Comparison of ENCODE assay signal across 30 cellular contexts in genomic region chr5:122885891-122886290, GRCh38.
"Had no signal": no experiment of that assay in that cellular context is flagged by ENCODE, and none has a peak within 500 bp of the region (broad histone marks: within the 10 kb centered on the region; RNA-seq: fewer than 3 reads in every experiment).

No MANE protein-coding gene starts in this region.

- H3K4me3 ChIP-seq: body of pancreas had no signal

- FAIRE-seq: bronchial epithelial cell, TTC549 had no signal

- H3K4me1 Mint-ChIP-seq: activated naive CD4-positive, alpha-beta T cell treated with anti-CD3 and anti-CD28 coated beads, Interleukin-2, amount 50 U/mL, for 24 hours; IgD-negative memory B cell had no signal

- H3K27ac ChIP-seq: body of pancreas, KMS-11 had no signal

- H3K27me3 ChIP-seq: body of pancreas had no signal

- H3K36me3 Mint-ChIP-seq: activated CD4-positive, alpha-beta memory T cell treated with anti-CD3 and anti-CD28 coated beads for 36 hours; IgD-negative memory B cell had no signal

- ATAC-seq: activated T-cell treated with anti-CD3 and anti-CD28 coated beads, Interleukin-2, amount 50 U/mL, for 4 hours; body of pancreas; Panc1; Right ventricle myocardium inferior; SK-N-SH treated with all-trans-retinoic acid at 6 μM for 48 hours had no signal

- H3K4me3 Mint-ChIP-seq: activated CD4-positive, alpha-beta memory T cell treated with anti-CD3 and anti-CD28 coated beads for 36 hours; activated CD4-positive, alpha-beta T cell treated with anti-CD3 and anti-CD28 coated beads, Interleukin-2, amount 10 ng/mL, durations not matched to agents 7 days and 5 days; activated naive CD4-positive, alpha-beta T cell treated with anti-CD3 and anti-CD28 coated beads, Interleukin-2, amount 50 U/mL, for 24 hours; activated T-cell treated with anti-CD3 and anti-CD28 coated beads, Interleukin-2, amount 50 U/mL, for 4 hours; IgD-negative memory B cell had no signal

- H3K4me2 ChIP-seq: KMS-11 had no signal

- H3K9me3 Mint-ChIP-seq: activated CD4-positive, alpha-beta T cell treated with anti-CD3 and anti-CD28 coated beads, Interleukin-2, amount 10 ng/mL, durations not matched to agents 7 days and 5 days; activated T-cell treated with anti-CD3 and anti-CD28 coated beads, Interleukin-2, amount 50 U/mL, for 4 hours; activated T-helper 2 cell treated with anti-CD3 and anti-CD28 coated beads, Interferon-gamma antibody, Interleukin-2, Interleukin-4, amounts not matched to agents 10 μg/mL and 5 μg/mL and 100 μg/mL, durations not matched to agents 14 hours and 24 hours and 36 hours had no signal

- DNase-seq: activated CD4-positive, alpha-beta memory T cell treated with anti-CD3 and anti-CD28 coated beads for 36 hours; activated CD4-positive, alpha-beta T cell treated with anti-CD3 and anti-CD28 coated beads, Interleukin-2, amount 10 ng/mL, durations not matched to agents 7 days and 5 days; activated CD4-positive, CD25-positive, alpha-beta regulatory T cell; activated CD8-positive, alpha-beta memory T cell treated with anti-CD3 and anti-CD28 coated beads for 24 hours; activated naive CD4-positive, alpha-beta T cell; activated T-cell treated with anti-CD3 and anti-CD28 coated beads, Interleukin-2, amount 50 U/mL, for 4 hours; aorta; body of pancreas; central memory CD4-positive, alpha-beta T cell; NCI-H1105; NCI-H1436; NCI-H1694 treated with DMSO at 0.1 percent for 48 hours; NCI-H2029 treated with DMSO at 0.1 percent for 48 hours; NCI-H345; NCI-H510A treated with DMSO at 0.1 percent for 48 hours; NCI-H69; NK-92 treated with Interleukin-12 subunit alpha and Interleukin-12 subunit beta, amount 100 ng/mL, for 24 hours; OCI-M1; RPMI8226; T-helper 2 cell; T1000 had no signal

- H3K9ac ChIP-seq: KMS-11 had no signal

- H3K9me3 ChIP-seq: body of pancreas had no signal

- H3K27ac Mint-ChIP-seq: activated CD4-positive, alpha-beta memory T cell treated with anti-CD3 and anti-CD28 coated beads for 36 hours; activated CD4-positive, alpha-beta T cell treated with anti-CD3 and anti-CD28 coated beads, Interleukin-2, amount 10 ng/mL, durations not matched to agents 7 days and 5 days; activated naive CD4-positive, alpha-beta T cell treated with anti-CD3 and anti-CD28 coated beads, Interleukin-2, amount 50 U/mL, for 24 hours; activated T-helper 2 cell treated with anti-CD3 and anti-CD28 coated beads, Interferon-gamma antibody, Interleukin-2, Interleukin-4, amounts not matched to agents 10 μg/mL and 5 μg/mL and 100 μg/mL, durations not matched to agents 14 hours and 24 hours and 36 hours; IgD-negative memory B cell had no signal

- H3K27me3 Mint-ChIP-seq: activated CD4-positive, alpha-beta memory T cell treated with anti-CD3 and anti-CD28 coated beads for 36 hours; activated CD4-positive, alpha-beta T cell treated with anti-CD3 and anti-CD28 coated beads, Interleukin-2, amount 10 ng/mL, durations not matched to agents 7 days and 5 days; activated naive CD4-positive, alpha-beta T cell treated with anti-CD3 and anti-CD28 coated beads, Interleukin-2, amount 50 U/mL, for 24 hours; IgD-negative memory B cell had no signal
